ENCODE assay signal across 8 cellular contexts in the genomic region with DNA sequence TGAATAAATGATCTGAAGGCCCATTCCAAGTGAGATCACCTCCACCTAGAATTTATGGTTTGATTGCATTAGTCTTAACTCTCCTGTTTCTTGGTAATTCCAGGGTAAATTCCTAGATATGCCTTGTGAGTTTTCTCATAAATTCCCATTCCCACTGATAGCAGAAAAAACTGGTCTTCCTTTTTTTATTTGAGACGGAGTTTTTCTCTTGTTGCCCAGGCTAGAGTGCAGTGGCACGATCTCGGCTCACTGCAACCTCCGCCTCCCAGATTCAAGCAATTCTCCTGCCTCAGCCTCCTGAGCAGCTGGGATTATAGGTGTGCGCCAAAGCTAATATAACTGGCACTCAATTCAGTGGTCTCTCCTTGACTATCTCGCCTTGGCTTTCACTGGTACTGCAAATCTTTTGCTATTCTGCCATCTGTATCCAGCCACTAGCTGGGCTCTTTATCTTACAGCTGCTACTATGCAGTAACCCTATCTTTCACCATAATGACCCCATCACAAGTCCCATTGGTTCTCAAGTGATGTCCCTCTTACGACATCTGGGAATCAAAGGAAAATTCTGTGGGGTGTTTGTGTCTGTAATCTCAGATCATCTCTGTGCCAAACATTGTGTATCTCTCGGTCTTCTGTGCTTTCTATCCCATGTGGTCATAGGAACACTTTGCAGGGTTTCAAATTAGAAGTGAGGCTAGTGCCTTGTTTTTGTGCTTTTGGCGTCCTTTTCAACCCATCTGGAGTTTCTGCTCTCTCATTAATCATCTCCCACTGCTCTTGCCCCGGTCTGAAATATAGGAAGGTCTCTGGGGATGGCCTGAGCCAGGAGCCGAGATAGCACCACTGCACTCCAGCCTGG. TPM values are rescaled to one million over a fixed set of nuclear protein-coding genes. Genes with fewer than 3 reads are reported as not detected.
DNase-seq lines count a peak whose midpoint lies in the region; ATAC-seq and TF ChIP-seq lines count a peak whose summit lies in the region.

No MANE protein-coding gene starts in this region.

- H3K27me3 ChIP-seq in dorsolateral prefrontal cortex (no peaks in the 10 kb centered on the region), gastrocnemius medialis (no peaks in the 10 kb centered on the region)

- in situ Hi-C loops in gastrocnemius medialis (cut with MboI; ENCODE audit: low sequenced_read_pairs in 4 of 4) (no loop called here), GM13977 (cut with MboI; ENCODE audit: low pct_unique_long_range_greater_than_20kb, low sequenced_read_pairs, unreplicated experiment) (no loop called here)

- TF ChIP-seq CTCF in dorsolateral prefrontal cortex (IDR thresholded peaks at IDR 0.05 in 54 of 56, conservative IDR thresholded peaks at IDR 0.05 in 2 of 56; ENCODE audit: low read depth in 1 of 56, partially characterized antibody in 56 of 56) (no peak), gastrocnemius medialis (IDR thresholded peaks at IDR 0.05 in 4 of 5, conservative IDR thresholded peaks at IDR 0.05 in 1 of 5) (no peak), GM13977 (IDR thresholded peaks at IDR 0.05; ENCODE audit: extremely low read depth, insufficient read depth, missing control alignments) (no peak)

- intact Hi-C loops in dorsolateral prefrontal cortex (cut with DNase I) (no loop called here), gastrocnemius medialis (cut with DNase I; ENCODE audit: low total_unique reads) (no loop called here)

- no peak overlapping the region for H3K4me3 ChIP-seq in dorsolateral prefrontal cortex
- H3K4me3 ChIP-seq in gastrocnemius medialis = no peak overlapping the region

- H3K27ac ChIP-seq in dorsolateral prefrontal cortex (peak overlapping the region in 34 of 59 donors; percentile 5 to 69 (median 27)), gastrocnemius medialis (peak overlapping the region in 2 of 4 donors; percentile 5 to 12)

- no peak for TF ChIP-seq POLR2A in gastrocnemius medialis (IDR thresholded peaks at IDR 0.05)

- ATAC-seq in gastrocnemius medialis (peak; percentile 20 to 42), GM21515 (IDR thresholded peaks at IDR 0.05; ENCODE audit: unreplicated experiment) (no peak), HG02678 (IDR thresholded peaks at IDR 0.05; ENCODE audit: unreplicated experiment) (no peak)

- H3K4me1 ChIP-seq in gastrocnemius medialis = peaks cover 0 to 4% of the 10 kb centered on the region in 2 donors

- no peaks in the 10 kb centered on the region for H3K9me3 ChIP-seq in gastrocnemius medialis

- DNase-seq in SIG-M5 treated with dmso at 0.1 percent for 504 hours (lab: John Stamatoyannopoulos, UW; ENCODE audit: unreplicated experiment) (peak; percentile 20), SIG-M5 (lab: John Stamatoyannopoulos, UW) (no peak), NCI-H82 (lab: John Stamatoyannopoulos, UW) (peak; percentile 66), dorsolateral prefrontal cortex (no peak), gastrocnemius medialis (no peak), GM13977 (ENCODE audit: low spot score) (no peak)

- H3K36me3 ChIP-seq in gastrocnemius medialis = peaks cover 0 to 45% of the 10 kb centered on the region in 2 donors

RNA-seq across cellular contexts. Expression of a gene that starts 14.4 kb away (rescaled TPM):
- 100 to 1,000 TPM; 193 to 445 (median 361) TPM for total RNA-seq in dorsolateral prefrontal cortex
- 100 to 1,000 TPM; 313 to 390 (median 349) TPM for total RNA-seq in gastrocnemius medialis

RNA-seq across cellular contexts. Expression of a gene that starts 15.0 kb away (rescaled TPM):
- total RNA-seq in dorsolateral prefrontal cortex (10 to 100 TPM in 36 of 120 experiments, 1 to 10 TPM in 84; 5.5 to 13.7 (median 9.1) TPM), gastrocnemius medialis (1 to 10 TPM; 2.8 to 3.9 (median 3.6) TPM)

RNA-seq across cellular contexts. Expression of a gene that starts 44.3 kb away (rescaled TPM):
- total RNA-seq in dorsolateral prefrontal cortex = 10 to 100 TPM in 111 of 120 experiments, 1 to 10 TPM in 9; 6.9 to 17.8 (median 12.2) TPM
- 1 to 10 TPM; 1.7 to 4.1 (median 2.2) TPM for total RNA-seq in gastrocnemius medialis

Comparison
In these comparisons a context has a peak if more than half of its experiments do, and no peak if none do; other contexts are left out.
1. DNase-seq: peak in SIG-M5 treated with dmso at 0.1 percent for 504 hours (single experiment) and NCI-H82 (single experiment); none in SIG-M5 (single experiment), dorsolateral prefrontal cortex (0 of 10), gastrocnemius medialis (0 of 2) and GM13977 (single experiment).
2. ATAC-seq: peak in gastrocnemius medialis (2 of 2); none in GM21515 (single experiment) and HG02678 (single experiment).